Comparison of ENCODE assay signal across 1 cellular context in genomic region chr19:46429999-46430398, GRCh38.
A peak's percentile ranks its signal among the peaks of the same experiment; 100 is the strongest.
TF ChIP-seq lines count a peak whose summit lies in the region.

No MANE protein-coding gene starts in this region.

TF ChIP-seq in K562, 482 proteins besides CTCF, POLR2A, EP300 and RAD21:
- TF ChIP-seq ESRRA (IDR thresholded peaks at IDR 0.05; ENCODE audit: borderline replicate concordance, low read depth) (no peak), ETV5 (CRISPR knock-in tag; IDR thresholded peaks at IDR 0.05; ENCODE audit: low read depth) (no peak), RFX1 (IDR thresholded peaks at IDR 0.05) (peak; percentile 37; the same call in 1 of the 2 replicates), NFYB (IDR thresholded peaks at IDR 0.05; ENCODE audit: extremely low read depth, insufficient read length) (peak; percentile 34), ZNF668 (CRISPR knock-in tag; IDR thresholded peaks at IDR 0.05) (no peak), SIN3B (IDR thresholded peaks at IDR 0.05; ENCODE audit: low read depth) (no peak), ZKSCAN8 (CRISPR knock-in tag; IDR thresholded peaks at IDR 0.05) (no peak), MYNN (IDR thresholded peaks at IDR 0.05) (no peak), MYNN (CRISPR knock-in tag; IDR thresholded peaks at IDR 0.05) (no peak), MAFG (tag; conservative IDR thresholded peaks at IDR 0.05) (no peak), NUFIP1 (IDR thresholded peaks at IDR 0.05; ENCODE audit: partially characterized antibody) (no peak), BACH1 (tag; IDR thresholded peaks at IDR 0.05) (no peak), MEF2D (tag; conservative IDR thresholded peaks at IDR 0.05; ENCODE audit: low read depth) (no peak), SMC3 (conservative IDR thresholded peaks at IDR 0.05; ENCODE audit: insufficient read depth, low read depth, low read length) (no peak)
- TF ChIP-seq, protein P1, sequence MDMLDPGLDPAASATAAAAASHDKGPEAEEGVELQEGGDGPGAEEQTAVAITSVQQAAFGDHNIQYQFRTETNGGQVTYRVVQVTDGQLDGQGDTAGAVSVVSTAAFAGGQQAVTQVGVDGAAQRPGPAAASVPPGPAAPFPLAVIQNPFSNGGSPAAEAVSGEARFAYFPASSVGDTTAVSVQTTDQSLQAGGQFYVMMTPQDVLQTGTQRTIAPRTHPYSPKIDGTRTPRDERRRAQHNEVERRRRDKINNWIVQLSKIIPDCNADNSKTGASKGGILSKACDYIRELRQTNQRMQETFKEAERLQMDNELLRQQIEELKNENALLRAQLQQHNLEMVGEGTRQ (CRISPR knock-in tag; IDR thresholded peaks at IDR 0.05): 0 out of 2 replicates have a peak, but pooled peaks have one; percentile 23
- TF ChIP-seq, protein P2, sequence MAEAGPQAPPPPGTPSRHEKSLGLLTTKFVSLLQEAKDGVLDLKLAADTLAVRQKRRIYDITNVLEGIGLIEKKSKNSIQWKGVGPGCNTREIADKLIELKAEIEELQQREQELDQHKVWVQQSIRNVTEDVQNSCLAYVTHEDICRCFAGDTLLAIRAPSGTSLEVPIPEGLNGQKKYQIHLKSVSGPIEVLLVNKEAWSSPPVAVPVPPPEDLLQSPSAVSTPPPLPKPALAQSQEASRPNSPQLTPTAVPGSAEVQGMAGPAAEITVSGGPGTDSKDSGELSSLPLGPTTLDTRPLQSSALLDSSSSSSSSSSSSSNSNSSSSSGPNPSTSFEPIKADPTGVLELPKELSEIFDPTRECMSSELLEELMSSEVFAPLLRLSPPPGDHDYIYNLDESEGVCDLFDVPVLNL (CRISPR knock-in tag; IDR thresholded peaks at IDR 0.05; ENCODE audit: low read depth): no peak
